In genomic region chr6:4023240-4023639, GRCh38 we compare ENCODE assay signal across 10 cellular contexts. TPM values are rescaled to one million over a fixed set of nuclear protein-coding genes. Genes with fewer than 3 reads are reported as not detected.
DNase-seq lines count a peak whose midpoint lies in the region; ATAC-seq and TF ChIP-seq lines count a peak whose summit lies in the region.
"Had no signal": no experiment of that assay in that cellular context is flagged by ENCODE, and none has a peak within 500 bp of the region (broad histone marks: within the 10 kb centered on the region; RNA-seq: fewer than 3 reads in every experiment).

No MANE protein-coding gene starts in this region.

- H3K36me3 ChIP-seq in SU-DHL-6 (ENCODE audit: low read length) = peaks cover 16% of the 10 kb centered on the region; the same call in 1 of the 2 replicates

- no peaks in the 10 kb centered on the region for H3K9me3 Mint-ChIP-seq in activated CD4-positive, alpha-beta T cell treated with anti-CD3 and anti-CD28 coated beads, Interleukin-2, amount 10 ng/mL, durations not matched to agents 24 days and 14 days
- H3K9me3 Mint-ChIP-seq in stimulated activated effector memory CD8-positive, alpha-beta T cell treated with anti-CD3 and anti-CD28 coated beads, Interleukin-12 subunit alpha, Interleukin-12 subunit beta, amount 100 ng/mL, for 72 hours = no peaks in the 10 kb centered on the region

- peak; percentile 57 for DNase-seq in activated CD4-positive, alpha-beta T cell treated with anti-CD3 and anti-CD28 coated beads, Interleukin-2, amount 10 ng/mL, durations not matched to agents 24 days and 14 days
- no peak for DNase-seq in activated CD4-positive, alpha-beta T cell treated with anti-CD3 and anti-CD28 coated beads for 4 hours
- DNase-seq in fibroblast of pulmonary artery (ENCODE audit: low read depth) = no peak
- no peak for DNase-seq in stimulated activated effector memory CD8-positive, alpha-beta T cell treated with anti-CD3 and anti-CD28 coated beads, Interleukin-12 subunit alpha, Interleukin-12 subunit beta, amount 100 ng/mL, for 72 hours (ENCODE audit: low spot score in 2 of 2)
- DNase-seq: activated gamma-delta T cell treated with Interleukin-2 at 50 U/mL for 16 hours had no signal

- intact Hi-C loops in activated CD4-positive, alpha-beta T cell treated with anti-CD3 and anti-CD28 coated beads, Interleukin-2, amount 10 ng/mL, durations not matched to agents 24 days and 14 days (cut with micrococcal nuclease) = loop anchor here (5.0 to 10.0 kb wide), 3 partner anchors 754 to 1168 kb away; partner anchors contain the start of genes BPHL and CDYL

- TF ChIP-seq CTCF in SU-DHL-6 (IDR thresholded peaks at IDR 0.05; ENCODE audit: insufficient read depth, low read length, poor library complexity, severe bottlenecking) (no peak), fibroblast of pulmonary artery (IDR thresholded peaks at IDR 0.05; ENCODE audit: low read length, missing control alignments) (no peak)

- H3K27me3 Mint-ChIP-seq in activated CD4-positive, alpha-beta T cell treated with anti-CD3 and anti-CD28 coated beads, Interleukin-2, amount 10 ng/mL, durations not matched to agents 24 days and 14 days = no peaks in the 10 kb centered on the region

- H2AFZ ChIP-seq in SU-DHL-6 (ENCODE audit: low read depth, low read length, severe bottlenecking) = no peak overlapping the region

- peaks cover 70% of the 10 kb centered on the region for H3K79me2 ChIP-seq in SU-DHL-6 (ENCODE audit: insufficient read depth, low read length)

- peak overlapping the region; percentile 88 for H3K4me3 Mint-ChIP-seq in activated CD4-positive, alpha-beta T cell treated with anti-CD3 and anti-CD28 coated beads, Interleukin-2, amount 10 ng/mL, durations not matched to agents 24 days and 14 days
- H3K4me3 Mint-ChIP-seq in stimulated activated effector memory CD8-positive, alpha-beta T cell treated with anti-CD3 and anti-CD28 coated beads, Interleukin-12 subunit alpha, Interleukin-12 subunit beta, amount 100 ng/mL, for 72 hours = peak overlapping the region; percentile 92

- H3K9ac ChIP-seq in SU-DHL-6 (ENCODE audit: low read length) = peak overlapping the region; percentile 85

- no peaks in the 10 kb centered on the region for H3K27me3 ChIP-seq in SU-DHL-6 (ENCODE audit: low read length)

- peak overlapping the region; percentile 86 for H3K4me2 ChIP-seq in SU-DHL-6 (ENCODE audit: low read depth, low read length, poor library complexity, severe bottlenecking)

- no peak for ATAC-seq in stimulated activated effector memory CD8-positive, alpha-beta T cell treated with anti-CD3 and anti-CD28 coated beads, Interleukin-12 subunit alpha, Interleukin-12 subunit beta, amount 100 ng/mL, for 72 hours
- ATAC-seq in GM18498 (IDR thresholded peaks at IDR 0.05; ENCODE audit: unreplicated experiment) = no peak
- no peak for ATAC-seq in HG02678 (IDR thresholded peaks at IDR 0.05; ENCODE audit: unreplicated experiment)
- no peak for ATAC-seq in HG02610 (IDR thresholded peaks at IDR 0.05; ENCODE audit: unreplicated experiment)

- H3K9me3 ChIP-seq in SU-DHL-6 (ENCODE audit: insufficient read depth, low read length) = no peaks in the 10 kb centered on the region

- H3K36me3 Mint-ChIP-seq in activated CD4-positive, alpha-beta T cell treated with anti-CD3 and anti-CD28 coated beads, Interleukin-2, amount 10 ng/mL, durations not matched to agents 24 days and 14 days (ENCODE audit: low read depth) = peaks cover 25% of the 10 kb centered on the region
- peaks cover 70% of the 10 kb centered on the region for H3K36me3 Mint-ChIP-seq in stimulated activated effector memory CD8-positive, alpha-beta T cell treated with anti-CD3 and anti-CD28 coated beads, Interleukin-12 subunit alpha, Interleukin-12 subunit beta, amount 100 ng/mL, for 72 hours

- H3K27ac ChIP-seq in SU-DHL-6 (ENCODE audit: low read depth, low read length) = no peak overlapping the region
- H3K27ac ChIP-seq: C4-2B had no signal

- H4K20me1 ChIP-seq in SU-DHL-6 (ENCODE audit: low read depth, low read length) = peaks cover 52% of the 10 kb centered on the region

- H3K27ac Mint-ChIP-seq in activated CD4-positive, alpha-beta T cell treated with anti-CD3 and anti-CD28 coated beads, Interleukin-2, amount 10 ng/mL, durations not matched to agents 24 days and 14 days = peak overlapping the region; percentile 51
- H3K27ac Mint-ChIP-seq in stimulated activated effector memory CD8-positive, alpha-beta T cell treated with anti-CD3 and anti-CD28 coated beads, Interleukin-12 subunit alpha, Interleukin-12 subunit beta, amount 100 ng/mL, for 72 hours = peak overlapping the region; percentile 97

- H3K4me3 ChIP-seq in SU-DHL-6 (ENCODE audit: insufficient read depth, low read length, poor library complexity, severe bottlenecking) (peak overlapping the region; percentile 71), fibroblast of pulmonary artery (replicated peaks; ENCODE audit: low read depth, low read length) (peak overlapping the region; percentile 91)

- H3F3A ChIP-seq in SU-DHL-6 (ENCODE audit: insufficient read depth) = peaks cover 17% of the 10 kb centered on the region

- peaks cover 50% of the 10 kb centered on the region for H3K4me1 Mint-ChIP-seq in activated CD4-positive, alpha-beta T cell treated with anti-CD3 and anti-CD28 coated beads, Interleukin-2, amount 10 ng/mL, durations not matched to agents 24 days and 14 days
- peaks cover 58% of the 10 kb centered on the region for H3K4me1 Mint-ChIP-seq in stimulated activated effector memory CD8-positive, alpha-beta T cell treated with anti-CD3 and anti-CD28 coated beads, Interleukin-12 subunit alpha, Interleukin-12 subunit beta, amount 100 ng/mL, for 72 hours

- no peaks in the 10 kb centered on the region for H3K9me2 ChIP-seq in SU-DHL-6 (replicated peaks; ENCODE audit: insufficient read depth, low read length)

RNA-seq across cellular contexts. Expression of gene FAM217A, which starts 55.7 kb away (rescaled TPM):
- total RNA-seq in activated CD4-positive, alpha-beta T cell treated with anti-CD3 and anti-CD28 coated beads, Interleukin-2, amount 10 ng/mL, durations not matched to agents 24 days and 14 days = not detected in 2 replicates
